ENCODE assay signal across 18 cellular contexts in the genomic region with DNA sequence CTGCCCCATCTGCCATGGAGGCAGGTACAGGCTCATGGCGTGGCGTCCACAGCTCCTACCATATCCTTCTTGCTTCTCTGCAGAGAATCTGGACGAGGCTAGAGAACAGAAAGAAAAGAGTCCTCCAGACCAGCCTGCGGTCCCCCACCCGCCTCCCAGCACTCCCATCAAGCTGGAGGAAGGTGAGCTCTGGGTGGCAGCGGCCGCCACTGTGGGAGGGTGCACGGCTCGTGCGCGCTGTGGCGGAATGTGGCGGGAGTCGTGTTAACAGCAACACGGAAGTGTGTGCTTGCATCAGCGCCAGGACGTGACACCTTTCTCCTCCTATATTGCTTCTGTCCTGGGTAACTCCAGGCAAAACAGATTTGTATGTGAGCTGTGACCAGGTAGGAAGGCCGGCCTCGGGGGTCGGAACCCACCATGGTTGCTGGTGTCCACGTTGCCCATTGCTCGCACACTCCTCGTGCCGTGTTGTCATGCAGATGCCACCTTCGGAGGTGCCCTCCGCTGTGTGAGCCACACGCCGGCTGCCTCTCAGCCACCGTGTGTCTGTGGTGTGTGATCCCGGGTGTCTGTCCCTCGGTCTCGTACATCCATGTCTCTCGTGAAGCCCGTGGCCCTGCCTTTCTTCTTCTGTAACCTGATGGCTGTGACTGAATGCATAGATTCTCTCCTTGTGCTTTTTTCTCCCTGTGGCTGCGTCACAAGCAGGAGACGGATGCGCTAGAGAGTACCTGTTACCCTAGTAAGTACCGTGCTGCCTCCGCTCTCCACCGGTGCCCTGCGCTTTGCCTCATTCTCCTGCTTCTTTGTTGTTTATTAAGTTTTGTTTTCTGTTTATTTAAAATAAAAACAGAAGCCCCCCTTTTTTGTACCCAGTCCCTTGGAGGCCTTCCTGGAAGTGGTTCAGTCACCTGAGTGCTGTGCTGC. TPM values are rescaled to one million over a fixed set of nuclear protein-coding genes. Genes with fewer than 3 reads are reported as not detected.
DNase-seq lines count a peak whose midpoint lies in the region; ATAC-seq and TF ChIP-seq lines count a peak whose summit lies in the region.
"Had no signal": no experiment of that assay in that cellular context is flagged by ENCODE, and none has a peak within 500 bp of the region (broad histone marks: within the 10 kb centered on the region; RNA-seq: fewer than 3 reads in every experiment).

No MANE protein-coding gene starts in this region.

- DNase-seq in 8988T (peak; percentile 5), Caco-2 (no peak), NCI-H1694 (lab: John Stamatoyannopoulos, UW) (no peak), NCI-H1105 (lab: John Stamatoyannopoulos, UW) (no peak)
- no peak for DNase-seq in central memory CD8-positive, alpha-beta T cell (ENCODE audit: low spot score in 2 of 2)
- peak; percentile 29 for DNase-seq in natural killer cell treated with Interleukin-12 subunit alpha and Interleukin-12 subunit beta and Interleukin-15 and Interleukin-18, amount 100 ng/mL, for 72 hours (ENCODE audit: low spot score)
- DNase-seq in stimulated activated CD4-positive, alpha-beta T cell treated with anti-CD3 and anti-CD28 coated beads, Interleukin-2, amount 100 ng/mL, for 24 hours, result no peak
- DNase-seq: activated CD4-positive, alpha-beta T cell treated with anti-CD3 and anti-CD28 coated beads, Interleukin-2, amount 50 U/mL, for 4 hours; activated naive CD4-positive, alpha-beta T cell treated with Interleukin-2 at 50 U/mL for 16 hours; BE2C; DMS153; effector CD8-positive, alpha-beta T cell; hypothalamus; NCI-H1436; NCI-H226; T-helper 9 cell; testis had no signal

- H3K4me3 ChIP-seq in Caco-2 (ENCODE audit: low read depth, low read length), result no peak overlapping the region
- H3K4me3 ChIP-seq: testis had no signal

- no TSS peak for BruUV-seq in Caco-2 (replicated peaks; lab: Mats Ljungman, UMichigan)

- no peak overlapping the region for H3K4me3 Mint-ChIP-seq in Caco-2 (ENCODE audit: unreplicated experiment)
- H3K4me3 Mint-ChIP-seq in central memory CD8-positive, alpha-beta T cell, result no peak overlapping the region
- no peak overlapping the region for H3K4me3 Mint-ChIP-seq in natural killer cell treated with Interleukin-12 subunit alpha and Interleukin-12 subunit beta and Interleukin-15 and Interleukin-18, amount 100 ng/mL, for 72 hours

- H3K4me1 Mint-ChIP-seq in Caco-2 (ENCODE audit: low read depth, unreplicated experiment), result no peaks in the 10 kb centered on the region
- H3K4me1 Mint-ChIP-seq in central memory CD8-positive, alpha-beta T cell, result peaks cover 27% of the 10 kb centered on the region
- H3K4me1 Mint-ChIP-seq in natural killer cell treated with Interleukin-12 subunit alpha and Interleukin-12 subunit beta and Interleukin-15 and Interleukin-18, amount 100 ng/mL, for 72 hours (ENCODE audit: low read depth in 2 of 2), result peaks cover 20 to 27% of the 10 kb centered on the region in 2 donors

- H3K36me3 ChIP-seq in Caco-2 (ENCODE audit: control insufficient read depth, insufficient read depth, low read length), result no peaks in the 10 kb centered on the region; the same call in none of the 2 replicates

- peak overlapping the region; percentile 35 for H3K27ac Mint-ChIP-seq in Caco-2 (ENCODE audit: unreplicated experiment)
- H3K27ac Mint-ChIP-seq in central memory CD8-positive, alpha-beta T cell (ENCODE audit: low read depth), result peak overlapping the region; percentile 90
- H3K27ac Mint-ChIP-seq in natural killer cell treated with Interleukin-12 subunit alpha and Interleukin-12 subunit beta and Interleukin-15 and Interleukin-18, amount 100 ng/mL, for 72 hours, result peak overlapping the region in 1 of 2 donors; percentile 82

- peaks cover 8% of the 10 kb centered on the region; the same call in 1 of the 2 replicates for H3K4me1 ChIP-seq in Caco-2
- H3K4me1 ChIP-seq: BE2C, testis had no signal

- no peak for TF ChIP-seq CTCF in Caco-2 (IDR thresholded peaks at IDR 0.05; ENCODE audit: insufficient read depth in 1 of 2, low read depth in 1 of 2, low read length in 1 of 2, severe bottlenecking in 1 of 2, unreplicated experiment in 1 of 2)

- POLR2A ChIA-PET in Caco-2 (lab: Charles Lee), result no interaction called here

- H3K36me3 Mint-ChIP-seq in Caco-2 (ENCODE audit: insufficient read depth, unreplicated experiment), result peaks cover 70% of the 10 kb centered on the region
- H3K36me3 Mint-ChIP-seq in central memory CD8-positive, alpha-beta T cell (ENCODE audit: insufficient read depth), result peaks cover 39% of the 10 kb centered on the region
- H3K36me3 Mint-ChIP-seq in natural killer cell treated with Interleukin-12 subunit alpha and Interleukin-12 subunit beta and Interleukin-15 and Interleukin-18, amount 100 ng/mL, for 72 hours, result peaks cover 9% of the 10 kb centered on the region

- H3K9me3 Mint-ChIP-seq in Caco-2 (ENCODE audit: unreplicated experiment), result no peaks in the 10 kb centered on the region
- H3K9me3 Mint-ChIP-seq in central memory CD8-positive, alpha-beta T cell, result no peaks in the 10 kb centered on the region
- no peaks in the 10 kb centered on the region for H3K9me3 Mint-ChIP-seq in natural killer cell treated with Interleukin-12 subunit alpha and Interleukin-12 subunit beta and Interleukin-15 and Interleukin-18, amount 100 ng/mL, for 72 hours

- intact Hi-C loops in Caco-2 (cut with micrococcal nuclease; ENCODE audit: unreplicated experiment), result no loop called here

- H3K9me3 ChIP-seq in Caco-2, result no peaks in the 10 kb centered on the region
- H3K9me3 ChIP-seq: BE2C, testis had no signal

- no peaks in the 10 kb centered on the region for H3K27me3 Mint-ChIP-seq in Caco-2 (ENCODE audit: insufficient read depth, unreplicated experiment)
- no peaks in the 10 kb centered on the region for H3K27me3 Mint-ChIP-seq in central memory CD8-positive, alpha-beta T cell
- no peaks in the 10 kb centered on the region for H3K27me3 Mint-ChIP-seq in natural killer cell treated with Interleukin-12 subunit alpha and Interleukin-12 subunit beta and Interleukin-15 and Interleukin-18, amount 100 ng/mL, for 72 hours

- CTCF ChIA-PET in Caco-2 (lab: Charles Lee), result no interaction called here

- no peak for ATAC-seq in central memory CD8-positive, alpha-beta T cell (replicated peaks; ENCODE audit: extremely low read depth, poor library complexity, severe bottlenecking)
- ATAC-seq in natural killer cell treated with Interleukin-12 subunit alpha and Interleukin-12 subunit beta and Interleukin-15 and Interleukin-18, amount 100 ng/mL, for 72 hours, result no peak
- no peak for ATAC-seq in HG03025 (IDR thresholded peaks at IDR 0.05; ENCODE audit: low FRiP score, unreplicated experiment)

- no peaks in the 10 kb centered on the region for H3K27me3 ChIP-seq in Caco-2 (replicated peaks; ENCODE audit: control insufficient read depth, insufficient read depth, low read length)
- H3K27me3 ChIP-seq: BE2C, testis had no signal

RNA-seq across cellular contexts. Expression of gene NOP14, which starts 37.0 kb away (rescaled TPM):
- total RNA-seq in Caco-2 (2022), result 55.2 and 60.5 TPM in 2 replicates
- total RNA-seq in natural killer cell treated with Interleukin-12 subunit alpha and Interleukin-12 subunit beta and Interleukin-15 and Interleukin-18, amount 100 ng/mL, for 72 hours, result 100 to 1,000 TPM in 1 of 2 donors, 10 to 100 TPM in 1; 91.5 to 136 TPM

RNA-seq across cellular contexts. Expression of gene GRK4, which starts 37.2 kb away (rescaled TPM):
- 6.8 and 7.1 TPM in 2 replicates for total RNA-seq in Caco-2 (2022)
- total RNA-seq in natural killer cell treated with Interleukin-12 subunit alpha and Interleukin-12 subunit beta and Interleukin-15 and Interleukin-18, amount 100 ng/mL, for 72 hours, result 10 to 100 TPM in 1 of 2 donors, 1 to 10 TPM in 1; 8.0 to 12.1 TPM

Comparison
In these comparisons a context has a peak if more than half of its experiments do, and no peak if none do; other contexts are left out.
1. DNase-seq: peak in 8988T (single experiment) and natural killer cell treated with Interleukin-12 subunit alpha and Interleukin-12 subunit beta and Interleukin-15 and Interleukin-18, amount 100 ng/mL, for 72 hours (single experiment); none in Caco-2 (0 of 2), central memory CD8-positive, alpha-beta T cell (0 of 2), NCI-H1694 (single experiment), NCI-H1105 (single experiment) and stimulated activated CD4-positive, alpha-beta T cell treated with anti-CD3 and anti-CD28 coated beads, Interleukin-2, amount 100 ng/mL, for 24 hours (0 of 2).